ENCODE assay signal across 27 cellular contexts in the genomic region with DNA sequence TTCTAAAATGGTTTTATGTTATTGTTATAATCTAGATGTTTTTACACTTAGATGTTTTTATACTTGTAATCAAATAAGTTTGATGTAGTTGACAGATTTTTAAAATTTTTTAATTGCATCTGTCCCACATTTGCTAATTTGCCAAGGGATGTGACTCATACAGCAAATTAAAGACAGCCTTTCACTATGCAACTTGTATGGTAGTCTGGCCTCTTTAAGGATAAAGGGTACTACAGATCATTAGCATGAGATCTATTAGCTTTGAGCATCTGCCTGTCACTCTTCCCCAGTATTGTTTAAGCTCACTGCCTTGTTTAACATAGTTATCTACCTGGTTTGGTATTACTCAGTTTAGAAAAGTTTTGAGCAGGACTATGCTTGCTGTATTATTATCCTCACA.
"Had no signal": no experiment of that assay in that cellular context is flagged by ENCODE, and none has a peak within 500 bp of the region (broad histone marks: within the 10 kb centered on the region; RNA-seq: fewer than 3 reads in every experiment).

No MANE protein-coding gene starts in this region.

- H3K9me3 ChIP-seq: breast epithelium, SJCRH30 had no signal

- ATAC-seq: activated CD8-positive, alpha-beta T cell treated with anti-CD3 and anti-CD28 coated beads, Interleukin-2, amount 10 ng/mL, durations not matched to agents 7 days and 5 days; Right ventricle myocardium inferior; T-helper 17 cell; WTC11 had no signal

- H3K9ac ChIP-seq: KMS-11 had no signal

- H3K27me3 ChIP-seq: breast epithelium, SJCRH30 had no signal

- H3K4me3 ChIP-seq: breast epithelium, SJCRH30 had no signal

- DNase-seq: activated CD4-positive, alpha-beta T cell treated with anti-CD3 and anti-CD28 coated beads for 48 hours; activated CD4-positive, alpha-beta T cell treated with anti-CD3 and anti-CD28 coated beads, Interleukin-2, amount 50 U/mL, for 4 hours; activated CD4-positive, CD25-positive, alpha-beta regulatory T cell treated with anti-CD3 and anti-CD28 coated beads, Interleukin-2, amount 50 U/mL, for 72 hours; activated CD8-positive, alpha-beta memory T cell treated with anti-CD3 and anti-CD28 coated beads, Interleukin-2, amount 50 U/mL, for 48 hours; activated CD8-positive, alpha-beta T cell treated with anti-CD3 and anti-CD28 coated beads, Interleukin-2, amount 10 ng/mL, durations not matched to agents 7 days and 5 days; activated naive CD4-positive, alpha-beta T cell treated with anti-CD3 and anti-CD28 coated beads, Interleukin-2, amount 50 U/mL, for 16 hours; activated naive CD8-positive, alpha-beta T cell treated with anti-CD3 and anti-CD28 coated beads, Interleukin-2, amount 10 ng/mL, durations not matched to agents 7 days and 5 days; activated T-cell treated with anti-CD3 and anti-CD28 coated beads, Interleukin-2, amount 50 U/mL, for 1 hour; aorta; caudate nucleus; NCI-H1092; NCI-H1417; NCI-H1694; NCI-H2029; NCI-H2107; NCI-H510A treated with DMSO at 0.1 percent for 48 hours; NCI-H748 treated with DMSO at 0.1 percent for 48 hours; NK-92 treated with Interleukin-12 subunit alpha and Interleukin-12 subunit beta, amount 100 ng/mL, for 24 hours; OCI-M1; RPMI8226; SJCRH30; T-helper 17 cell; T-helper 9 cell had no signal

- H3K4me1 ChIP-seq: breast epithelium, SJCRH30 had no signal

- H3K36me3 ChIP-seq: breast epithelium, SJCRH30 had no signal
